In genomic region chr19:577439-578392, GRCh38 we compare ENCODE assay signal across 1 cellular context.
TF ChIP-seq lines count a peak whose summit lies in the region.

No MANE protein-coding gene starts in this region.

TF ChIP-seq in HepG2, 621 proteins besides CTCF, POLR2A, EP300 and RAD21:
- TF ChIP-seq KMT2B (CRISPR knock-in tag; IDR thresholded peaks at IDR 0.05) = no peak
- no peak for TF ChIP-seq DPF2 (CRISPR knock-in tag; IDR thresholded peaks at IDR 0.05; ENCODE audit: borderline replicate concordance, low read depth)
- no peak for TF ChIP-seq AKNA (CRISPR knock-in tag; IDR thresholded peaks at IDR 0.05; ENCODE audit: borderline replicate concordance)
- no peak for TF ChIP-seq ZNF614 (CRISPR knock-in tag; IDR thresholded peaks at IDR 0.05; ENCODE audit: borderline replicate concordance)
- peak; percentile 64; the same call in 1 of the 2 replicates for TF ChIP-seq RBFOX2 (IDR thresholded peaks at IDR 0.05; ENCODE audit: low read depth, low read length)
- TF ChIP-seq ZNF326 (CRISPR knock-in tag; IDR thresholded peaks at IDR 0.05; ENCODE audit: borderline replicate concordance) = peak; percentile 19; the same call in 1 of the 2 replicates
- no peak for TF ChIP-seq CENPT (CRISPR knock-in tag; IDR thresholded peaks at IDR 0.05; ENCODE audit: low read depth)
- no peak for TF ChIP-seq NFE2L1 (CRISPR knock-in tag; IDR thresholded peaks at IDR 0.05; ENCODE audit: borderline replicate concordance)
- no peak for TF ChIP-seq ZZZ3 (CRISPR knock-in tag; IDR thresholded peaks at IDR 0.05; ENCODE audit: borderline replicate concordance)
- TF ChIP-seq SRSF4 (IDR thresholded peaks at IDR 0.05; ENCODE audit: low read depth, low read length, poor library complexity, severe bottlenecking) = no peak
- TF ChIP-seq HDAC6 (IDR thresholded peaks at IDR 0.05; ENCODE audit: low read depth, low read length) = no peak
- no peak for TF ChIP-seq EEA1 (CRISPR knock-in tag; IDR thresholded peaks at IDR 0.05; ENCODE audit: borderline replicate concordance)
- TF ChIP-seq AGO2 (optimal IDR thresholded peaks at IDR 0.05; ENCODE audit: low read depth, low read length) = peak; percentile 60
- no peak for TF ChIP-seq ZFX (CRISPR knock-in tag; IDR thresholded peaks at IDR 0.05; ENCODE audit: low read depth)
- no peak for TF ChIP-seq NFATC3 (CRISPR knock-in tag; IDR thresholded peaks at IDR 0.05)
- 0 out of 2 replicates have a peak, but pooled peaks have one; percentile 64 for TF ChIP-seq ZBTB38 (CRISPR knock-in tag; IDR thresholded peaks at IDR 0.05)
- TF ChIP-seq YY1 (IDR thresholded peaks at IDR 0.05; ENCODE audit: insufficient read depth, insufficient replicate concordance, low read depth, low read length) = no peak
- TF ChIP-seq CCAR2 (optimal IDR thresholded peaks at IDR 0.05; ENCODE audit: low read depth, low read length) = no peak
- TF ChIP-seq MYC (CRISPR knock-in tag; IDR thresholded peaks at IDR 0.05; ENCODE audit: borderline replicate concordance) = no peak
- TF ChIP-seq ZBTB39 (CRISPR knock-in tag; IDR thresholded peaks at IDR 0.05) = no peak
- no peak for TF ChIP-seq ZNF670 (CRISPR knock-in tag; IDR thresholded peaks at IDR 0.05; ENCODE audit: borderline replicate concordance)
- no peak for TF ChIP-seq CBX2 (IDR thresholded peaks at IDR 0.05; ENCODE audit: low read depth, low read length)
- no peak for TF ChIP-seq CBX2 (CRISPR knock-in tag; IDR thresholded peaks at IDR 0.05; ENCODE audit: low read depth)
- no peak for TF ChIP-seq ZNF567 (CRISPR knock-in tag; IDR thresholded peaks at IDR 0.05; ENCODE audit: borderline replicate concordance)
- 0 out of 2 replicates have a peak, but pooled peaks have one; percentile 48 for TF ChIP-seq HNRNPL (IDR thresholded peaks at IDR 0.05; ENCODE audit: low read depth, low read length)
- no peak for TF ChIP-seq ZNF12 (CRISPR knock-in tag; IDR thresholded peaks at IDR 0.05)
- no peak for TF ChIP-seq NR0B2 (CRISPR knock-in tag; IDR thresholded peaks at IDR 0.05)
- no peak for TF ChIP-seq TBX2 (CRISPR knock-in tag; IDR thresholded peaks at IDR 0.05; ENCODE audit: borderline replicate concordance)
- no peak for TF ChIP-seq U2AF2 (IDR thresholded peaks at IDR 0.05; ENCODE audit: low read depth, low read length)
- no peak for TF ChIP-seq ZNF546 (CRISPR knock-in tag; conservative IDR thresholded peaks at IDR 0.05)
- TF ChIP-seq YEATS2 (CRISPR knock-in tag; IDR thresholded peaks at IDR 0.05; ENCODE audit: borderline replicate concordance) = no peak
- no peak for TF ChIP-seq MEIS2 (CRISPR knock-in tag; IDR thresholded peaks at IDR 0.05)
